ENCODE assay signal across 30 cellular contexts in the genomic region with DNA sequence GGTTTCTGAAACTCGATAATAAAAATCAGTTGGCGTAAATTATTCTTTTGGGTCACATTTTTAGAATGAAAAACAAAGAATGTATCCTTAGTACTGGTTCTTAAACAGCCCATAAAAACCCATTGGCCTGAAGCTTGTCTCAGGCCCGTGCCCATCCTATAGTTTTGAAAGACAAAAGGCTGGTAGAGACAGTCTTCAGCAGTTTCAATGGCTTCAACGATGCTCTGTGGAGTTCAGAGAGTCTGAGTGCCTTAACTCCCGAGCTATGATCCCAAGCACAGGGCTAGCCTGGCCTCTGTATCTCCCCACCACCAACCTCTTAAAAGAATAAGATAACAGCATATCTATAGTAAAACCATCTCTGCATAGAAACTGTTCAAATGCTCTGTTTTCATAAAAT.
"Had no signal": no experiment of that assay in that cellular context is flagged by ENCODE, and none has a peak within 500 bp of the region (broad histone marks: within the 10 kb centered on the region; RNA-seq: fewer than 3 reads in every experiment).

No MANE protein-coding gene starts in this region.

- H3K9me3 Mint-ChIP-seq: dendritic cell treated with granulocyte-macrophage colony-stimulating factor and Interleukin-4, amounts not matched to agents 40 ng/mL and 50 ng/mL, for 4 days; nephron progenitor cell had no signal

- H3K27me3 ChIP-seq: colonic mucosa, esophagus muscularis mucosa, foreskin keratinocyte, gastroesophageal sphincter, heart left ventricle, hepatocyte, left lung, neutrophil, right lobe of liver, suprapubic skin, transverse colon, upper lobe of right lung, uterus had no signal

- H3K4me1 Mint-ChIP-seq: mesothelial cell of epicardium; naive thymus-derived CD4-positive, alpha-beta T cell; nephron progenitor cell; stimulated activated naive CD8-positive, alpha-beta T cell treated with anti-CD3 and anti-CD28 coated beads, Interleukin-15, amount 100 ng/mL, for 72 hours had no signal

- H3K79me2 ChIP-seq: hepatocyte, parathyroid adenoma had no signal

- H3K4me3 Mint-ChIP-seq: dendritic cell treated with granulocyte-macrophage colony-stimulating factor and Interleukin-4, amounts not matched to agents 40 ng/mL and 50 ng/mL, for 4 days; mesothelial cell of epicardium; naive thymus-derived CD4-positive, alpha-beta T cell; nephron progenitor cell; stimulated activated naive CD8-positive, alpha-beta T cell treated with anti-CD3 and anti-CD28 coated beads, Interleukin-15, amount 100 ng/mL, for 72 hours had no signal

- ATAC-seq: foreskin keratinocyte; gastroesophageal sphincter; heart left ventricle; left cardiac atrium; left lung; naive thymus-derived CD4-positive, alpha-beta T cell; right lobe of liver; stimulated activated naive CD8-positive, alpha-beta T cell treated with anti-CD3 and anti-CD28 coated beads, Interleukin-15, amount 100 ng/mL, for 72 hours; upper lobe of right lung had no signal

- H3K36me3 ChIP-seq: colonic mucosa, esophagus muscularis mucosa, gastroesophageal sphincter, heart left ventricle, left lung, neutrophil, right lobe of liver, suprapubic skin, transverse colon, upper lobe of right lung, uterus had no signal

- H2AFZ ChIP-seq: hepatocyte, parathyroid adenoma had no signal

- H3K9me3 ChIP-seq: colonic mucosa, esophagus muscularis mucosa, gastroesophageal sphincter, neutrophil, right lobe of liver, suprapubic skin, transverse colon, upper lobe of right lung, uterus had no signal

- H3K27ac ChIP-seq: colonic mucosa, esophagus muscularis mucosa, foreskin keratinocyte, gastroesophageal sphincter, heart left ventricle, hepatocyte, left lung, neutrophil, parathyroid adenoma, right lobe of liver, suprapubic skin, transverse colon, upper lobe of right lung, uterus had no signal

- H3K4me1 ChIP-seq: colonic mucosa, esophagus muscularis mucosa, foreskin keratinocyte, gastroesophageal sphincter, heart left ventricle, left lung, parathyroid adenoma, right lobe of liver, suprapubic skin, transverse colon, upper lobe of right lung, uterus had no signal

- DNase-seq: colonic mucosa; effector CD8-positive, alpha-beta T cell; foreskin keratinocyte; heart left ventricle; left cardiac atrium; left lung; mesenchymal stem cell; naive thymus-derived CD4-positive, alpha-beta T cell; nephron progenitor cell; right lobe of liver; small intestine; stimulated activated CD4-positive, alpha-beta T cell treated with anti-CD3 and anti-CD28 coated beads, Interleukin-15, amount 100 ng/mL, for 24 hours; stimulated activated CD4-positive, alpha-beta T cell treated with anti-CD3 and anti-CD28 coated beads, Interleukin-2, amount 100 ng/mL, for 48 hours; stimulated activated CD8-positive, alpha-beta memory T cell treated with anti-CD3 and anti-CD28 coated beads, Interleukin-4, amount 100 ng/mL, for 48 hours; stimulated activated naive CD4-positive, alpha-beta T cell; stimulated activated naive CD8-positive, alpha-beta T cell treated with anti-CD3 and anti-CD28 coated beads, Interleukin-15, amount 100 ng/mL, for 72 hours; transverse colon; upper lobe of right lung; uterus had no signal

- H3K4me3 ChIP-seq: colonic mucosa, esophagus muscularis mucosa, gastroesophageal sphincter, heart left ventricle, hepatocyte, left lung, right lobe of liver, suprapubic skin, transverse colon, upper lobe of right lung, uterus had no signal

- H3K4me2 ChIP-seq: hepatocyte had no signal

- H3K9ac ChIP-seq: parathyroid adenoma had no signal

- H3K36me3 Mint-ChIP-seq: mesothelial cell of epicardium; naive thymus-derived CD4-positive, alpha-beta T cell had no signal

- H3K27me3 Mint-ChIP-seq: dendritic cell treated with granulocyte-macrophage colony-stimulating factor and Interleukin-4, amounts not matched to agents 40 ng/mL and 50 ng/mL, for 4 days; naive thymus-derived CD4-positive, alpha-beta T cell; progenitor cell of endocrine pancreas; stimulated activated naive CD8-positive, alpha-beta T cell treated with anti-CD3 and anti-CD28 coated beads, Interleukin-15, amount 100 ng/mL, for 72 hours had no signal

- H3K27ac Mint-ChIP-seq: dendritic cell treated with granulocyte-macrophage colony-stimulating factor and Interleukin-4, amounts not matched to agents 40 ng/mL and 50 ng/mL, for 4 days; mesothelial cell of epicardium; naive thymus-derived CD4-positive, alpha-beta T cell; nephron progenitor cell; progenitor cell of endocrine pancreas; stimulated activated naive CD8-positive, alpha-beta T cell treated with anti-CD3 and anti-CD28 coated beads, Interleukin-15, amount 100 ng/mL, for 72 hours had no signal

- FAIRE-seq: endothelial cell of umbilical vein, islet of Langerhans, small intestine had no signal
